In the genomic region with DNA sequence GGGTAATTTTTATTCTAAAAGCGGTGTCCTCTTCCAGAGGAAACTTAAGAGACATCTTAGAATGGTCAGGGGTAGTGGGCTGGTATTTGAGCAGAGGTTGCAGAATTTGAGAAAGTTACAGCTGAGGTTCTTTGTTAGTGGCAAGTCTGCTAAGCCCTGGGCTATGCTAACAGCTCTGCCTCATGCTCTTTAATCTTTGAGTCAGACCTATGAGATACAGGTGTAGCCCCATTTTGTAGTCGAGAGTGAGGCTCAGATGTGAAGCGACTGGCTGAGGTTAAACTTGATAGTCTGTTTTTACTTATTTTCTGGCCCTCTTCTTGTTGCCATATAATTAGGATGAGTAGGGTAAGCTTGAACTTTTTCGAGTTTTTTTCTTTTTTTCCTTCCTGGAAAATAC, we compare ENCODE assay signal across 24 cellular contexts. TPM values are rescaled to one million over a fixed set of nuclear protein-coding genes. Genes with fewer than 3 reads are reported as not detected.
DNase-seq lines count a peak whose midpoint lies in the region; ATAC-seq, FAIRE-seq and TF ChIP-seq lines count a peak whose summit lies in the region.
"Had no signal": no experiment of that assay in that cellular context is flagged by ENCODE, and none has a peak within 500 bp of the region (broad histone marks: within the 10 kb centered on the region; RNA-seq: fewer than 3 reads in every experiment).

No MANE protein-coding gene starts in this region.

- in situ Hi-C loops in K562 (cut with MboI) = no loop called here

- TF ChIP-seq EP300 in K562 (IDR thresholded peaks at IDR 0.05; ENCODE audit: low read length) = no peak

- H3K4me2 ChIP-seq in OCI-LY7 (ENCODE audit: low read length) (peak overlapping the region; percentile 11; the same call in 1 of the 2 replicates), K562 (ENCODE audit: insufficient read depth, low read length) (no peak overlapping the region)

- TF ChIP-seq CTCF in OCI-LY7 (conservative IDR thresholded peaks at IDR 0.05; ENCODE audit: low read length) = no peak
- TF ChIP-seq CTCF in K562 (IDR thresholded peaks at IDR 0.05 in 2 of 3, conservative IDR thresholded peaks at IDR 0.05 in 1 of 3; ENCODE audit: insufficient read depth in 2 of 3, low read depth in 1 of 3, low read length in 3 of 3) = no peak
- TF ChIP-seq CTCF in type B pancreatic cell (conservative IDR thresholded peaks at IDR 0.05) = no peak

- H3K9me2 ChIP-seq in OCI-LY7 (ENCODE audit: insufficient read depth, low read length) = no peaks in the 10 kb centered on the region

- H3K27me3 ChIP-seq in K562 (ENCODE audit: control insufficient read depth in 2 of 2, insufficient read depth in 2 of 2, low read length in 2 of 2) = no peaks in the 10 kb centered on the region
- H3K27me3 ChIP-seq: brain microvascular endothelial cell, colonic mucosa, MG63, pancreas, SJSA1, transverse colon had no signal

- H3K27ac ChIP-seq in OCI-LY7 (ENCODE audit: low read depth, low read length, poor library complexity, severe bottlenecking) = peak overlapping the region; percentile 45
- peak overlapping the region; percentile 22; the same call in 1 of the 3 replicates for H3K27ac ChIP-seq in K562 (ENCODE audit: extremely low read depth, low read depth, low read length)
- H3K27ac ChIP-seq: brain microvascular endothelial cell, colonic mucosa, pancreas, SJSA1, transverse colon had no signal

- H3K27ac Mint-ChIP-seq in stimulated activated naive CD8-positive, alpha-beta T cell treated with anti-CD3 and anti-CD28 coated beads, Interleukin-15, Interleukin-2, amounts not matched to agents 100 ng/mL and 50 ng/mL, for 24 hours = peak overlapping the region; percentile 1
- peak overlapping the region; percentile 61 for H3K27ac Mint-ChIP-seq in type B pancreatic cell

- intact Hi-C loops in OCI-LY7 (cut with micrococcal nuclease; ENCODE audit: unreplicated experiment) = no loop called here
- intact Hi-C loops in K562 (cut with micrococcal nuclease) = no loop called here

- DNase-seq in stimulated activated naive CD8-positive, alpha-beta T cell treated with anti-CD3 and anti-CD28 coated beads, Interleukin-15, Interleukin-2, amounts not matched to agents 100 U/mL and 50 U/mL, for 24 hours = no peak
- no peak for DNase-seq in OCI-LY7 (ENCODE audit: low spot score)
- DNase-seq in K562 (ENCODE audit: extremely low read depth in 1 of 4, low spot score in 3 of 4) = no peak
- no peak for DNase-seq in type B pancreatic cell (ENCODE audit: extremely low spot score, unreplicated experiment)
- DNase-seq in activated CD4-positive, alpha-beta T cell treated with anti-CD3 and anti-CD28 coated beads, Interleukin-2, amount 50 U/mL, for 1 hour = no peak
- no peak for DNase-seq in NCI-H1694 (lab: John Stamatoyannopoulos, UW)
- DNase-seq: activated CD4-positive, CD25-positive, alpha-beta regulatory T cell; activated naive CD8-positive, alpha-beta T cell treated with anti-CD3 and anti-CD28 coated beads, Interleukin-2, amount 10 ng/mL, durations not matched to agents 7 days and 5 days; brain microvascular endothelial cell; colonic mucosa; H9; immature natural killer cell; left ventricle myocardium superior; MG63; NCI-H146; NCI-H2227 treated with DMSO at 0.1 percent for 48 hours; pancreas; stimulated activated naive CD4-positive, alpha-beta T cell; transverse colon had no signal

- H2AFZ ChIP-seq in OCI-LY7 (ENCODE audit: low read length) = no peak overlapping the region
- H2AFZ ChIP-seq in K562 (ENCODE audit: low read depth, low read length) = no peak overlapping the region

- no peak overlapping the region for H3K4me3 Mint-ChIP-seq in stimulated activated naive CD8-positive, alpha-beta T cell treated with anti-CD3 and anti-CD28 coated beads, Interleukin-15, Interleukin-2, amounts not matched to agents 100 ng/mL and 50 ng/mL, for 24 hours
- H3K4me3 Mint-ChIP-seq in type B pancreatic cell = peak overlapping the region; percentile 22
- H3K4me3 Mint-ChIP-seq: H9, immature natural killer cell had no signal

- peaks cover 46% of the 10 kb centered on the region for H3K36me3 ChIP-seq in OCI-LY7 (ENCODE audit: insufficient read depth, low read length)
- peaks cover 42% of the 10 kb centered on the region for H3K36me3 ChIP-seq in K562 (ENCODE audit: control insufficient read depth, insufficient read depth, low read length)
- H3K36me3 ChIP-seq: colonic mucosa had no signal

- peak; percentile 32 for FAIRE-seq in K562 (lab: Jason Lieb, UNC)
- FAIRE-seq: pancreas had no signal

- H3K4me1 ChIP-seq in OCI-LY7 (ENCODE audit: insufficient read depth, low read length, poor library complexity, severe bottlenecking) (peaks cover 39% of the 10 kb centered on the region), K562 (replicated peaks in 1 of 2; ENCODE audit: control insufficient read depth in 2 of 2, insufficient read depth in 2 of 2, low read length in 2 of 2) (peaks cover 17 to 18% of the 10 kb centered on the region in 2 experiments; a peak in 4 of 5 replicates)

- H3K36me3 Mint-ChIP-seq in stimulated activated naive CD8-positive, alpha-beta T cell treated with anti-CD3 and anti-CD28 coated beads, Interleukin-15, Interleukin-2, amounts not matched to agents 100 ng/mL and 50 ng/mL, for 24 hours (ENCODE audit: low read depth) = peaks cover 48% of the 10 kb centered on the region
- peaks cover 36% of the 10 kb centered on the region for H3K36me3 Mint-ChIP-seq in type B pancreatic cell

- CTCF ChIA-PET in OCI-LY7 (lab: Charles Lee; ENCODE audit: unreplicated experiment) = no interaction called here
- CTCF ChIA-PET in K562 (lab: Yijun Ruan, JAX; ENCODE audit: low intra/inter-chr PET ratio) = no interaction called here

- POLR2A ChIA-PET in OCI-LY7 (lab: Charles Lee) (no interaction called here), K562 (lab: Yijun Ruan, JAX) (interaction anchor here (0.6 to 1.8 kb wide), 7 partner anchors 10 to 311 kb away, joined by 3 to 11 read pairs (median 4); partner anchors contain the start of genes LIN28A and PIGV)

- BruUV-seq in OCI-LY7 (replicated peaks; lab: Mats Ljungman, UMichigan) (no TSS peak), K562 (replicated peaks; lab: Mats Ljungman, UMichigan) (no TSS peak)

- 0 out of 2 replicates have a peak, but pooled peaks have one; percentile 6 for TF ChIP-seq POLR2A in K562 (conservative IDR thresholded peaks at IDR 0.05)

- H3K9me3 ChIP-seq in OCI-LY7 (ENCODE audit: low read length) (no peaks in the 10 kb centered on the region), K562 (replicated peaks; ENCODE audit: control insufficient read depth, insufficient read depth, low read depth, low read length) (no peaks in the 10 kb centered on the region)
- H3K9me3 ChIP-seq: colonic mucosa, MG63, pancreas, SJSA1, transverse colon had no signal

- TF ChIP-seq RAD21 in K562 (CRISPR knock-in tag; conservative IDR thresholded peaks at IDR 0.05 in 1 of 2, IDR thresholded peaks at IDR 0.05 in 1 of 2) = no peak

- no peak overlapping the region for H3K9ac ChIP-seq in K562 (ENCODE audit: insufficient read depth in 1 of 2, low read depth in 2 of 2, low read length in 2 of 2)

- no peak overlapping the region for H3K4me3 ChIP-seq in OCI-LY7 (ENCODE audit: low read depth, low read length, poor library complexity, severe bottlenecking)
- H3K4me3 ChIP-seq in K562 = no peak overlapping the region
- H3K4me3 ChIP-seq: colonic mucosa, MG63, pancreas, SJSA1, transverse colon had no signal

- H3K27me3 Mint-ChIP-seq in stimulated activated naive CD8-positive, alpha-beta T cell treated with anti-CD3 and anti-CD28 coated beads, Interleukin-15, Interleukin-2, amounts not matched to agents 100 ng/mL and 50 ng/mL, for 24 hours = no peaks in the 10 kb centered on the region
- no peaks in the 10 kb centered on the region for H3K27me3 Mint-ChIP-seq in type B pancreatic cell
- H3K27me3 Mint-ChIP-seq: activated naive CD8-positive, alpha-beta T cell treated with anti-CD3 and anti-CD28 coated beads, Interleukin-2, amount 10 ng/mL, durations not matched to agents 7 days and 5 days had no signal

- no peaks in the 10 kb centered on the region for H3K9me1 ChIP-seq in K562 (ENCODE audit: control insufficient read depth, insufficient read depth, low read length)

- H3K4me1 Mint-ChIP-seq in stimulated activated naive CD8-positive, alpha-beta T cell treated with anti-CD3 and anti-CD28 coated beads, Interleukin-15, Interleukin-2, amounts not matched to agents 100 ng/mL and 50 ng/mL, for 24 hours (ENCODE audit: low read depth) = peaks cover 31% of the 10 kb centered on the region
- peaks cover 21% of the 10 kb centered on the region for H3K4me1 Mint-ChIP-seq in type B pancreatic cell (ENCODE audit: unreplicated experiment)

- no peak for ATAC-seq in stimulated activated naive CD8-positive, alpha-beta T cell treated with anti-CD3 and anti-CD28 coated beads, Interleukin-15, Interleukin-2, amounts not matched to agents 100 U/mL and 50 U/mL, for 24 hours
- no peak for ATAC-seq in K562
- ATAC-seq in GM19023 (IDR thresholded peaks at IDR 0.05; ENCODE audit: unreplicated experiment) = no peak
- ATAC-seq: left ventricle myocardium superior, Panc1, pancreas, sciatic nerve had no signal

- WGBS in K562 (ENCODE audit: insufficient coverage, low coverage, missing lambda C conversion rate) = 85% methylated on average over 4 of the region's 4 CpGs

- no peaks in the 10 kb centered on the region for H3K9me3 Mint-ChIP-seq in stimulated activated naive CD8-positive, alpha-beta T cell treated with anti-CD3 and anti-CD28 coated beads, Interleukin-15, Interleukin-2, amounts not matched to agents 100 ng/mL and 50 ng/mL, for 24 hours
- no peaks in the 10 kb centered on the region for H3K9me3 Mint-ChIP-seq in type B pancreatic cell
- H3K9me3 Mint-ChIP-seq: activated naive CD8-positive, alpha-beta T cell treated with anti-CD3 and anti-CD28 coated beads, Interleukin-2, amount 10 ng/mL, durations not matched to agents 7 days and 5 days; H9; immature natural killer cell had no signal

- peaks cover 18% of the 10 kb centered on the region for H4K20me1 ChIP-seq in OCI-LY7 (ENCODE audit: insufficient read depth, low read length)
- H4K20me1 ChIP-seq in K562 (replicated peaks; ENCODE audit: control insufficient read depth, insufficient read depth, low read length) = peaks cover 13% of the 10 kb centered on the region

- peaks cover 20% of the 10 kb centered on the region for H3K79me2 ChIP-seq in OCI-LY7 (ENCODE audit: insufficient read depth, low read depth, low read length)
- peaks cover 28% of the 10 kb centered on the region for H3K79me2 ChIP-seq in K562 (ENCODE audit: control insufficient read depth, insufficient read depth, low read length)

RNA-seq across cellular contexts. Expression of gene HMGN2, which starts 4.7 kb away (rescaled TPM):
- 649 and 817 TPM in 2 replicates for total RNA-seq in OCI-LY7 (2014; rRNA removed; shearing (Covaris generic))
- total RNA-seq in OCI-LY7 (2022) (990 and 1,017 TPM in 2 replicates), K562 (2014; rRNA removed) (965 and 1,011 TPM in 2 replicates), K562 (2014; rRNA removed; fragmentation: Illumina TruSeq; extraction: Trizol) (866 and 959 TPM in 2 replicates), K562 (2015; rRNA removed; fragmentation: Illumina TruSeq; extraction: Trizol) (983 and 1,131 TPM in 2 replicates), K562 (2021) (972 and 1,007 TPM in 2 replicates), type B pancreatic cell (ENCODE audit: low replicate concordance) (358 and 559 TPM in 2 replicates)
- 381 and 607 TPM in 2 replicates for total RNA-seq in K562 (2011; cell fraction: chromatin; rRNA removed; ENCODE audit: low replicate concordance)
- total RNA-seq in K562 (2011; cell fraction: nucleolus; rRNA removed) = 219 and 264 TPM in 2 replicates
- 460 and 546 TPM in 2 replicates for total RNA-seq in K562 (2011; cell fraction: nucleoplasm; rRNA removed)
- polyA plus RNA-seq in K562 (2011; rRNA removed) (370 and 462 TPM in 2 replicates), K562 (2014; fragmentation: Illumina TruSeq; extraction: Trizol) (1,354 and 1,569 TPM in 2 replicates), K562 (2014; fragmentation: Nextera tagmentation; extraction: Ambion mirVana) (1,000 to 10,000 TPM in 1 of 2 experiments, 100 to 1,000 TPM in 1; 805 to 1,140 TPM), K562 (2014; rRNA removed) (577 and 603 TPM in 2 replicates)
- 151 and 308 TPM in 2 replicates for polyA plus RNA-seq in K562 (2011; cell fraction: cytosol; rRNA removed)
- 496 and 1,136 TPM in 2 replicates for polyA plus RNA-seq in K562 (2011; cell fraction: nucleus; rRNA removed)
- polyA plus RNA-seq in K562 (2012) = 1,292 and 1,447 TPM in 2 replicates
- polyA minus RNA-seq in K562 (2011; rRNA and poly(A)+ RNA removed) = 169 and 229 TPM in 2 replicates
- polyA minus RNA-seq in K562 (2011; cell fraction: cytosol; rRNA and poly(A)+ RNA removed) = 143 and 214 TPM in 2 replicates
- polyA minus RNA-seq in K562 (2011; cell fraction: nucleus; rRNA and poly(A)+ RNA removed) = 90.3 and 188 TPM in 2 replicates

RNA-seq across cellular contexts. Expression of gene DHDDS, which starts 44.8 kb away (rescaled TPM):
- total RNA-seq in OCI-LY7 (2014; rRNA removed; shearing (Covaris generic)) = 33.2 and 39.0 TPM in 2 replicates
- total RNA-seq in OCI-LY7 (2022) = 43.4 and 45.1 TPM in 2 replicates
- 193 and 199 TPM in 2 replicates for total RNA-seq in K562 (2011; cell fraction: chromatin; rRNA removed; ENCODE audit: low replicate concordance)
- total RNA-seq in K562 (2011; cell fraction: nucleolus; rRNA removed) = 118 TPM in 2 replicates
- 160 and 187 TPM in 2 replicates for total RNA-seq in K562 (2011; cell fraction: nucleoplasm; rRNA removed)
- 40.8 and 45.3 TPM in 2 replicates for total RNA-seq in K562 (2014; rRNA removed)
- 49.6 and 51.4 TPM in 2 replicates for total RNA-seq in K562 (2014; rRNA removed; fragmentation: Illumina TruSeq; extraction: Trizol)
- 46.8 and 47.4 TPM in 2 replicates for total RNA-seq in K562 (2015; rRNA removed; fragmentation: Illumina TruSeq; extraction: Trizol)
- 55.0 and 60.4 TPM in 2 replicates for total RNA-seq in K562 (2021)
- 34.8 and 39.8 TPM in 2 replicates for polyA plus RNA-seq in K562 (2011; rRNA removed)
- 30.4 and 33.9 TPM in 2 replicates for polyA plus RNA-seq in K562 (2011; cell fraction: cytosol; rRNA removed)
- 36.1 and 38.4 TPM in 2 replicates for polyA plus RNA-seq in K562 (2011; cell fraction: nucleus; rRNA removed)
- 30.7 and 44.5 TPM in 2 replicates for polyA plus RNA-seq in K562 (2012)
- polyA plus RNA-seq in K562 (2014; fragmentation: Illumina TruSeq; extraction: Trizol) = 41.8 and 50.3 TPM in 2 replicates
- polyA plus RNA-seq in K562 (2014; fragmentation: Nextera tagmentation; extraction: Ambion mirVana) = 10 to 100 TPM; 33.3 to 44.3 TPM
- polyA plus RNA-seq in K562 (2014; rRNA removed) = 38.3 and 42.1 TPM in 2 replicates
- polyA minus RNA-seq in K562 (2011; rRNA and poly(A)+ RNA removed) = 75.8 and 89.1 TPM in 2 replicates
- polyA minus RNA-seq in K562 (2011; cell fraction: cytosol; rRNA and poly(A)+ RNA removed) = 23.4 and 26.7 TPM in 2 replicates
- 39.3 and 68.4 TPM in 2 replicates for polyA minus RNA-seq in K562 (2011; cell fraction: nucleus; rRNA and poly(A)+ RNA removed)
- 46.5 and 68.6 TPM in 2 replicates for total RNA-seq in type B pancreatic cell (ENCODE audit: low replicate concordance)

RNA-seq across cellular contexts. Expression of gene RPS6KA1, which starts 52.6 kb away (rescaled TPM):
- 54.1 and 72.2 TPM in 2 replicates for total RNA-seq in OCI-LY7 (2014; rRNA removed; shearing (Covaris generic))
- 83.3 and 91.0 TPM in 2 replicates for total RNA-seq in OCI-LY7 (2022)
- 64.2 and 141 TPM in 2 replicates for total RNA-seq in K562 (2011; cell fraction: chromatin; rRNA removed; ENCODE audit: low replicate concordance)
- 77.4 and 79.9 TPM in 2 replicates for total RNA-seq in K562 (2011; cell fraction: nucleolus; rRNA removed)
- total RNA-seq in K562 (2011; cell fraction: nucleoplasm; rRNA removed) = 68.8 and 76.8 TPM in 2 replicates
- total RNA-seq in K562 (2014; rRNA removed) = 54.8 and 67.3 TPM in 2 replicates
- total RNA-seq in K562 (2014; rRNA removed; fragmentation: Illumina TruSeq; extraction: Trizol) = 25.7 and 30.1 TPM in 2 replicates
- 40.5 and 44.4 TPM in 2 replicates for total RNA-seq in K562 (2015; rRNA removed; fragmentation: Illumina TruSeq; extraction: Trizol)
- 61.0 and 62.4 TPM in 2 replicates for total RNA-seq in K562 (2021)
- 33.0 and 33.1 TPM in 2 replicates for polyA plus RNA-seq in K562 (2011; rRNA removed)
- 33.1 and 54.6 TPM in 2 replicates for polyA plus RNA-seq in K562 (2011; cell fraction: cytosol; rRNA removed)
- 41.1 and 53.3 TPM in 2 replicates for polyA plus RNA-seq in K562 (2011; cell fraction: nucleus; rRNA removed)
- 49.6 and 51.4 TPM in 2 replicates for polyA plus RNA-seq in K562 (2012)
- 46.3 and 49.0 TPM in 2 replicates for polyA plus RNA-seq in K562 (2014; fragmentation: Illumina TruSeq; extraction: Trizol)
- 1 to 10 TPM; 2.4 to 2.9 TPM for polyA plus RNA-seq in K562 (2014; fragmentation: Nextera tagmentation; extraction: Ambion mirVana)
- 35.5 and 36.9 TPM in 2 replicates for polyA plus RNA-seq in K562 (2014; rRNA removed)
- polyA minus RNA-seq in K562 (2011; rRNA and poly(A)+ RNA removed) = 30.0 and 44.2 TPM in 2 replicates
- 40.6 and 44.9 TPM in 2 replicates for polyA minus RNA-seq in K562 (2011; cell fraction: cytosol; rRNA and poly(A)+ RNA removed)
- 22.8 and 34.9 TPM in 2 replicates for polyA minus RNA-seq in K562 (2011; cell fraction: nucleus; rRNA and poly(A)+ RNA removed)
- 27.7 and 31.8 TPM in 2 replicates for total RNA-seq in type B pancreatic cell (ENCODE audit: low replicate concordance)
